ENCODE assay signal across 8 cellular contexts in the genomic region with DNA sequence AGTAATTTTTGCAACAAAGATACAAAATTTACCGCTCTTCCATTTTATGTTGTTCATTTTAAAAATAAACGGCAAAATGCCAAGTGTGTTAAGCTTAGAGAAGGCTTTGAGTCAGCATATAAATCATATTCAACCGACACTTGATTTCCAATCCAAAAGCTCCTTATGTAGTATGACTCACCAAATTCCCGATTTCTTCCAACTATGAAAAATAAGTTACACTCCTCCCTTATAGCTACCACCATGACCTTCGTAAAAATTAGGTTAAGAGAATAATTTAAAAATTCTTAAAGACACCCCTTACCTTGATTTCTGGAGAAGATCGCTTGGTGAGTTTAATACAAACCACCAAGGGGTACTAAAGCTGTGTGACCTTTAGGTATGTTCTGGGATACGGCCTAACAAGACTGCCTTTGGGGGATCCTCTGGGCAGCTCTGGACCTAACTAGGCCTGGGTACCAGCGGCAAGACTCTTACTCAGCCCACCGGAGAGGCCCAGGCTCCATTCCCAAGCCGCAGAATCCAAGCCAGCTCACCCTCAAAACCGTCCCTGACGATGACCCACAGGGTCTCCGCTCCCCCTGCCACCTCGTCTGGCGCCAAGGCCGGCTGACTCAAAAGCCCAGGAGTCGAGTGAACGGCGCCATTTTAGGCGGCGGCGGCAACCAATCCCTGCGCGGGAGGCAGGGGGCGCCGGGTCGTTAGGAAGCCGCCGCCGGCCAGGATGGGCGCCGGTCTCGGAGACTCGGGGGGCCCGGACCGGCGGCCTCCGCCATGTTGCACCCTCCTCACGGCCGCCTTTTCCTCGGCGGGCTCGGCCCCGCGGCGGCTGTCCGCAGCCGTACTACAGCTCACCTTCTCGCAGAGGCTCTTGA. TPM values are rescaled to one million over a fixed set of nuclear protein-coding genes. Genes with fewer than 3 reads are reported as not detected.
DNase-seq lines count a peak whose midpoint lies in the region; ATAC-seq lines count a peak whose summit lies in the region.

No MANE protein-coding gene starts in this region.

- ATAC-seq in GM19351 (IDR thresholded peaks at IDR 0.05; ENCODE audit: unreplicated experiment): peak; percentile 33
- ATAC-seq in HG03460 (IDR thresholded peaks at IDR 0.05; ENCODE audit: unreplicated experiment): peak; percentile 34

- DNase-seq in CD1c-positive myeloid dendritic cell (ENCODE audit: extremely low spot score): peak; percentile 81
- DNase-seq in RPMI7951 (ENCODE audit: low read depth): peak; percentile 48
- DNase-seq in activated naive CD4-positive, alpha-beta T cell treated with Interleukin-2 at 50 U/mL for 16 hours: peak; percentile 70
- peak; percentile 70 for DNase-seq in germinal center (ENCODE audit: low spot score)
- DNase-seq in nucleus accumbens (lab: John Stamatoyannopoulos, UW): peak in 37 of 56 donors; percentile 27 to 74 (median 54)
- DNase-seq in superior temporal gyrus (ENCODE audit: extremely low spot score): peak; percentile 58

RNA-seq across cellular contexts. Expression of a gene that starts 0.7 kb away (rescaled TPM):
- 58.8 and 92.3 TPM in 2 replicates for total RNA-seq in RPMI7951 (2014; rRNA removed; shearing (Covaris generic))

RNA-seq across cellular contexts. Expression of a gene that starts 48.4 kb away (rescaled TPM):
- 357 and 366 TPM in 2 replicates for total RNA-seq in RPMI7951 (2014; rRNA removed; shearing (Covaris generic))

Comparison
In these comparisons a context has a peak if more than half of its experiments do, and no peak if none do; other contexts are left out.
1. Peak in every context shown above with its lines: DNase-seq and ATAC-seq.